ENCODE assay signal across 29 cellular contexts in genomic region chr2:236289766-236290462, GRCh38. TPM values are rescaled to one million over a fixed set of nuclear protein-coding genes. Genes with fewer than 3 reads are reported as not detected.
"Had no signal": no experiment of that assay in that cellular context is flagged by ENCODE, and none has a peak within 500 bp of the region (broad histone marks: within the 10 kb centered on the region; RNA-seq: fewer than 3 reads in every experiment).

No MANE protein-coding gene starts in this region.

- H3K4me1 ChIP-seq: ascending aorta had no signal

- H3K36me3 ChIP-seq: ascending aorta, cardiac muscle cell, MG63, SJCRH30 had no signal

- H3K27ac ChIP-seq: ascending aorta, cardiac muscle cell, SJCRH30, SK-N-MC had no signal

- ATAC-seq: activated CD8-positive, alpha-beta T cell treated with anti-CD3 and anti-CD28 coated beads for 36 hours had no signal

- H3K9me3 ChIP-seq: ascending aorta, MG63, SJCRH30 had no signal

- H3K27me3 ChIP-seq: ascending aorta, SJCRH30 had no signal

- H3K4me3 ChIP-seq: ascending aorta, cardiac muscle cell, MG63, SJCRH30, SK-N-MC had no signal

- DNase-seq: activated CD4-positive, alpha-beta T cell treated with anti-CD3 and anti-CD28 coated beads, Interleukin-2, amount 50 U/mL, for 4 hours; activated CD8-positive, alpha-beta T cell treated with anti-CD3 and anti-CD28 coated beads for 36 hours; activated gamma-delta T cell; activated naive CD4-positive, alpha-beta T cell treated with Interleukin-2 at 50 U/mL for 16 hours; activated naive CD8-positive, alpha-beta T cell treated with anti-CD3 and anti-CD28 coated beads, Interleukin-2, amount 10 ng/mL, durations not matched to agents 7 days and 5 days; activated T-cell treated with anti-CD3 and anti-CD28 coated beads, Interleukin-2, amount 50 U/mL, for 24 hours; amygdala; Kasumi-1; KG1; MG63; NCI-H1048; NCI-H1436 treated with DMSO at 0.1 percent for 48 hours; NCI-H1694 treated with DMSO at 0.1 percent for 48 hours; NCI-H2029; NCI-H345; NCI-H524 treated with DMSO at 0.1 percent for 48 hours; OCI-M1; SHP77; SJCRH30; T1000 had no signal

RNA-seq across cellular contexts. Expression of gene ASB18, which starts 25.7 kb away (rescaled TPM):
- total RNA-seq: activated CD4-positive, alpha-beta T cell treated with anti-CD3 and anti-CD28 coated beads, Interleukin-2, amount 10 ng/mL, durations not matched to agents 24 days and 14 days; activated CD8-positive, alpha-beta memory T cell treated with anti-CD3 and anti-CD28 coated beads for 36 hours; activated CD8-positive, alpha-beta T cell treated with anti-CD3 and anti-CD28 coated beads for 36 hours; activated naive CD8-positive, alpha-beta T cell treated with anti-CD3 and anti-CD28 coated beads, Interleukin-2, amount 10 ng/mL, durations not matched to agents 7 days and 5 days; activated T-helper 2 cell treated with anti-CD3 and anti-CD28 coated beads, Interferon-gamma antibody, Interleukin-2, Interleukin-4, amounts not matched to agents 10 μg/mL and 5 μg/mL and 100 μg/mL, durations not matched to agents 14 hours and 24 hours and 36 hours; ascending aorta; cardiac muscle cell; NCI-H460; T-helper 1 cell treated with Interleukin-12 subunit alpha and Interleukin-12 subunit beta and Interleukin-4 antibody, amounts not matched to agents 30 ng/mL and 1 ng/mL, for 36 hours; T-helper 2 cell treated with Interferon-gamma antibody and Interleukin-4, amounts not matched to agents 100 ng/mL and 5 ng/mL, for 36 hours had no signal
